In the genomic region with DNA sequence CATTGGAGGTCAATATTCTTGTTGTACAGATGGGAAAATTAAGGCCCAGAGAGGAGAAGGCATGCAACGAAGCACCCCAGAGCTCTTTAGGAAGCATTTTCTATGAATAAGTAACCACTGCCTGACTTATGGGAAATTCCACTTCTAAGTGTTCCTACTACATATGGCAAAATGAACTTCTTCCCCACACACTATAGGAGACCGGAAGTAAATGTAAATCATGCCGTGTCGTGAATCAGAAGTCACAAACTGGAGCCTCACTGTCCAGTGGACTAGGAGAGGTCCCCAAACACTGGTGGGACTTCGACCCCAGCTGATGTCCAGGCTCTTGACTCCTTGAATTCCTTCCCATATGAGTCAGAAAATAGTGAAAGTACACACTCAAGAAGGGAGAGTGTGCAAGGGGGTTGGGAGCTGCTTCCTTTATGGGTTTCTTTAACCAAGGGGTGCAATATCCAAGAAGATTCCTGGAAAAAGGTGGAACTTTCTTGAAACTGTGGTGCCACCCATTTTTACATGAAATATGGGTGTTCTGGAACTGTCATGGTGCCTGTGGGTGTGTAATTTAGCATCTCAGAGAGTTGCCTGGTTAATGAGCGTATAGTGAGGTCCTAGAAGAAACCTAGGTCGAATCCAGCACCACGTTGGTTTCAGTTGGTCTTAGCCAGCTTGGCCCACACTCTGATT, we compare ENCODE assay signal across 8 cellular contexts.
DNase-seq lines count a peak whose midpoint lies in the region; ATAC-seq and TF ChIP-seq lines count a peak whose summit lies in the region.

No MANE protein-coding gene starts in this region.

- no peaks in the 10 kb centered on the region for H3K9me3 Mint-ChIP-seq in stimulated activated effector memory CD8-positive, alpha-beta T cell treated with anti-CD3 and anti-CD28 coated beads, Interleukin-12 subunit alpha, Interleukin-12 subunit beta, amount 100 ng/mL, for 72 hours

- no peaks in the 10 kb centered on the region for H3K36me3 Mint-ChIP-seq in stimulated activated effector memory CD8-positive, alpha-beta T cell treated with anti-CD3 and anti-CD28 coated beads, Interleukin-12 subunit alpha, Interleukin-12 subunit beta, amount 100 ng/mL, for 72 hours

- peak overlapping the region; percentile 24 for H3K27ac Mint-ChIP-seq in stimulated activated effector memory CD8-positive, alpha-beta T cell treated with anti-CD3 and anti-CD28 coated beads, Interleukin-12 subunit alpha, Interleukin-12 subunit beta, amount 100 ng/mL, for 72 hours

- DNase-seq in coronary artery (ENCODE audit: low spot score) (peak; percentile 49), DMS153 treated with DMSO at 0.1 percent for 48 hours (lab: John Stamatoyannopoulos, UW; ENCODE audit: unreplicated experiment) (no peak), OCI-M2 (lab: John Stamatoyannopoulos, UW; ENCODE audit: unreplicated experiment) (no peak), erythroblast (lab: John Stamatoyannopoulos, UW) (no peak)
- no peak for DNase-seq in stimulated activated effector memory CD8-positive, alpha-beta T cell treated with anti-CD3 and anti-CD28 coated beads, Interleukin-12 subunit alpha, Interleukin-12 subunit beta, amount 100 ng/mL, for 72 hours (ENCODE audit: low spot score in 2 of 2)

- peak overlapping the region; percentile 8 for H3K4me3 Mint-ChIP-seq in stimulated activated effector memory CD8-positive, alpha-beta T cell treated with anti-CD3 and anti-CD28 coated beads, Interleukin-12 subunit alpha, Interleukin-12 subunit beta, amount 100 ng/mL, for 72 hours

- no peak for TF ChIP-seq POLR2A in erythroblast (IDR thresholded peaks at IDR 0.05; ENCODE audit: low read length)

- no peak overlapping the region for H3K4me3 ChIP-seq in coronary artery

- TF ChIP-seq CTCF in coronary artery (IDR thresholded peaks at IDR 0.05) = no peak

- peak overlapping the region; percentile 28 to 92 for H3K27ac ChIP-seq in coronary artery

- ATAC-seq in GM19351 (IDR thresholded peaks at IDR 0.05; ENCODE audit: unreplicated experiment) (peak; percentile 27), HG02973 (IDR thresholded peaks at IDR 0.05; ENCODE audit: unreplicated experiment) (peak; percentile 27), HG03108 (IDR thresholded peaks at IDR 0.05; ENCODE audit: unreplicated experiment) (no peak)
- no peak for ATAC-seq in stimulated activated effector memory CD8-positive, alpha-beta T cell treated with anti-CD3 and anti-CD28 coated beads, Interleukin-12 subunit alpha, Interleukin-12 subunit beta, amount 100 ng/mL, for 72 hours

- H3K4me1 Mint-ChIP-seq in stimulated activated effector memory CD8-positive, alpha-beta T cell treated with anti-CD3 and anti-CD28 coated beads, Interleukin-12 subunit alpha, Interleukin-12 subunit beta, amount 100 ng/mL, for 72 hours = peaks cover 48% of the 10 kb centered on the region

Comparison
In these comparisons a context has a peak if more than half of its experiments do, and no peak if none do; other contexts are left out.
1. ATAC-seq: peak in GM19351 (single experiment) and HG02973 (single experiment); none in stimulated activated effector memory CD8-positive, alpha-beta T cell treated with anti-CD3 and anti-CD28 coated beads, Interleukin-12 subunit alpha, Interleukin-12 subunit beta, amount 100 ng/mL, for 72 hours (single experiment) and HG03108 (single experiment).